ENCODE assay signal across 6 cellular contexts in the genomic region with DNA sequence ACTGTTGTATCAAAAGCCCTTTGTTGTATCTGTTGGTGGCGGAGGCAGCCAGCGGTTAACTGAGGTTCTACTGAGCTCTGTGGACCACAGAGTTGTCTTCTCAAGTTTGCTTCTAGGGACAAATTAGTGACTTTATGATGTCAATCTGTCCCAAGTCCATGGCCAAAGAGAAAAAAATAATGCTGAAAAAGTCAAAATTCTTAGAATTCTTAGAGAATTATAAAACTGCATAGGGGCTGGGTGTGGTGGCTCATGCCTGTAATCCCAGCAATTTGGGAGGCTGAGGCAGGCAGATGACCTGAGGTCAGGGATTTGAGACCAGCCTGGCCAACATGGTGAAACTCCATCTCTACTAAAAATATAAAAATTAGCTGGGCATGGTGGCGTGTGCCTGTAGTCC. TPM values are rescaled to one million over a fixed set of nuclear protein-coding genes. Genes with fewer than 3 reads are reported as not detected.
"Had no signal": no experiment of that assay in that cellular context is flagged by ENCODE, and none has a peak within 500 bp of the region (broad histone marks: within the 10 kb centered on the region; RNA-seq: fewer than 3 reads in every experiment).

No MANE protein-coding gene starts in this region.

RNA-seq across cellular contexts. Expression of a gene that starts 12.3 kb away (rescaled TPM):
- polyA plus RNA-seq: immature natural killer cell, keratinocyte had no signal

RNA-seq across cellular contexts. Expression of a gene that starts 29.1 kb away (rescaled TPM):
- polyA plus RNA-seq: hepatocyte, immature natural killer cell, keratinocyte, liver, lung, mammary epithelial cell had no signal
